ENCODE assay signal across 9 cellular contexts in genomic region chr9:27367175-27367798, GRCh38.
DNase-seq lines count a peak whose midpoint lies in the region; ATAC-seq and TF ChIP-seq lines count a peak whose summit lies in the region.
"Had no signal": no experiment of that assay in that cellular context is flagged by ENCODE, and none has a peak within 500 bp of the region (broad histone marks: within the 10 kb centered on the region; RNA-seq: fewer than 3 reads in every experiment).

No MANE protein-coding gene starts in this region.

- H3K36me3 ChIP-seq in psoas muscle (ENCODE audit: insufficient read depth in 1 of 2, low read depth in 1 of 2), result no peaks in the 10 kb centered on the region

- H3K9me3 Mint-ChIP-seq in brain (peaks cover 0 to 1% (median 0%) of the 10 kb centered on the region in 5 experiments), glutamatergic neuron (ENCODE audit: unreplicated experiment) (no peaks in the 10 kb centered on the region)

- DNase-seq in GM10248 (ENCODE audit: extremely low spot score) (peak; percentile 48), glutamatergic neuron (no peak), psoas muscle (no peak), T-helper 9 cell (no peak)
- no peak for DNase-seq in stimulated activated CD4-positive, alpha-beta T cell treated with anti-CD3 and anti-CD28 coated beads, Interleukin-2, amount 100 ng/mL, for 48 hours
- DNase-seq: foreskin fibroblast had no signal

- H3K27ac Mint-ChIP-seq in brain (peak overlapping the region in 4 of 5 experiments; percentile 79 to 92 (median 89)), glutamatergic neuron (ENCODE audit: unreplicated experiment) (no peak overlapping the region)

- H3K4me1 Mint-ChIP-seq in brain (peaks cover 81% of the 10 kb centered on the region), glutamatergic neuron (ENCODE audit: low read depth, unreplicated experiment) (no peaks in the 10 kb centered on the region)

- ATAC-seq in GM19438 (IDR thresholded peaks at IDR 0.05; ENCODE audit: low read depth, unreplicated experiment), result peak; percentile 67
- peak; percentile 49 for ATAC-seq in HG03103 (IDR thresholded peaks at IDR 0.05; ENCODE audit: low read depth, unreplicated experiment)
- no peak for ATAC-seq in psoas muscle

- no peak for TF ChIP-seq CTCF in GM10248 (IDR thresholded peaks at IDR 0.05; ENCODE audit: control extremely low read depth, extremely low read depth, low read depth, missing control alignments)
- no peak for TF ChIP-seq CTCF in brain (conservative IDR thresholded peaks at IDR 0.05)
- no peak for TF ChIP-seq CTCF in glutamatergic neuron (IDR thresholded peaks at IDR 0.05; ENCODE audit: partially characterized antibody, unreplicated experiment)
- TF ChIP-seq CTCF in psoas muscle (IDR thresholded peaks at IDR 0.05), result no peak

- H3K4me3 ChIP-seq in psoas muscle, result no peak overlapping the region

- H3K27me3 Mint-ChIP-seq in brain (no peaks in the 10 kb centered on the region), glutamatergic neuron (ENCODE audit: unreplicated experiment) (peaks cover 1% of the 10 kb centered on the region)

- 41 to 51% (median 49%) methylated on average over 6 of the region's 6 CpGs for WGBS in psoas muscle, 3 donors

- peaks cover 35% of the 10 kb centered on the region for H3K4me1 ChIP-seq in psoas muscle

- POLR2A ChIA-PET in GM10248 (lab: Yijun Ruan, JAX), result interaction anchor here (0.5 to 0.8 kb wide), 2 partner anchors 14 to 39 kb away, joined by 3 to 4 read pairs; no protein-coding TSS in a partner anchor

- H3K36me3 Mint-ChIP-seq in brain (no peaks in the 10 kb centered on the region), glutamatergic neuron (ENCODE audit: unreplicated experiment) (no peaks in the 10 kb centered on the region)

- H3K27me3 ChIP-seq in psoas muscle (ENCODE audit: insufficient read depth in 3 of 3, low read length in 2 of 3), result no peaks in the 10 kb centered on the region

- H3K4me3 Mint-ChIP-seq in brain (peak overlapping the region in 2 of 5 experiments; percentile 3 to 10), glutamatergic neuron (ENCODE audit: unreplicated experiment) (no peak overlapping the region)

- no peak overlapping the region for H3K27ac ChIP-seq in psoas muscle

- H3K9me3 ChIP-seq in psoas muscle, result no peaks in the 10 kb centered on the region

- CTCF ChIA-PET in GM10248 (lab: Yijun Ruan, JAX), result interaction anchor here (0.8 to 2.6 kb wide), 9 partner anchors 9 to 179 kb away, joined by 3 to 12 read pairs (median 3); no protein-coding TSS in a partner anchor

- intact Hi-C loops in psoas muscle (cut with DNase I), result no loop called here

Comparison
In these comparisons a context has a peak if more than half of its experiments do, and no peak if none do; other contexts are left out.
1. ATAC-seq: peak in GM19438 (single experiment) and HG03103 (single experiment); none in psoas muscle (0 of 4).